Comparison of ENCODE assay signal across 1 cellular context in the genomic region with DNA sequence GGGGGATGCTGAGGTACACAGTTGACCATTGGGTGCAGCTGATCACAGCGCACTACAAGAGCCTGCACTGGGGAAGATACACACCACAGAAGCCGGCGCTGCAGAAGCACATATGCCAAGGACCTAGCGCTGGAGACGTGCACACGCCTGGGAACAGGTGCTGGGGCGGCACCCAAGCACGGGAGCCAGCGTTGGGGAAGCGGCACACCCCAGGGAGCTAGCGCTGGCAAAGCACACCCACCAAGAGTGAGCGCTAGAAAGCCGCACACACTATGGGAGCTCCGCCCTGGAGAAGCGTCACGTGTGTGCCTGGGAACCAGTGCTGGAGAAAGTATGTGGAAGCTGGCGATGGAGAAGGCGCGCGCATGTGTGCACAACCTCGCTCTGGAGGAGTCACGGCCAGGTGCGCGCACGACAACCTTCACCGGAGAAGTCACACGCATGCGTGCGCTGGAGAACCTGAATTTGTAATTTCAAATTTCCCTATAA.
A peak's percentile ranks its signal among the peaks of the same experiment; 100 is the strongest.
TF ChIP-seq lines count a peak whose summit lies in the region.

No MANE protein-coding gene starts in this region.

TF ChIP-seq in HEK293, 187 proteins besides CTCF, POLR2A, EP300 and RAD21 (continued from another document and continues in another):
- TF ChIP-seq, protein P1, sequence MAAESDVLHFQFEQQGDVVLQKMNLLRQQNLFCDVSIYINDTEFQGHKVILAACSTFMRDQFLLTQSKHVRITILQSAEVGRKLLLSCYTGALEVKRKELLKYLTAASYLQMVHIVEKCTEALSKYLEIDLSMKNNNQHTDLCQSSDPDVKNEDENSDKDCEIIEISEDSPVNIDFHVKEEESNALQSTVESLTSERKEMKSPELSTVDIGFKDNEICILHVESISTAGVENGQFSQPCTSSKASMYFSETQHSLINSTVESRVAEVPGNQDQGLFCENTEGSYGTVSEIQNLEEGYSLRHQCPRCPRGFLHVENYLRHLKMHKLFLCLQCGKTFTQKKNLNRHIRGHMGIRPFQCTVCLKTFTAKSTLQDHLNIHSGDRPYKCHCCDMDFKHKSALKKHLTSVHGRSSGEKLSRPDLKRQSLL (tag by site-specific recombination; IDR thresholded peaks at IDR 0.05): peak; percentile 98
- TF ChIP-seq ZNF792 (tag by site-specific recombination; IDR thresholded peaks at IDR 0.05) (peak; percentile 76; the same call in 1 of the 2 replicates), ZNF266 (tag by site-specific recombination; IDR thresholded peaks at IDR 0.05; ENCODE audit: low read depth) (no peak), TCF7L2 (IDR thresholded peaks at IDR 0.05; ENCODE audit: borderline replicate concordance, low read depth, low read length) (no peak), BCL6B (tag by site-specific recombination; IDR thresholded peaks at IDR 0.05) (no peak), ZNF777 (tag by site-specific recombination; IDR thresholded peaks at IDR 0.05; ENCODE audit: borderline replicate concordance) (no peak), GLIS2 (tag by site-specific recombination; IDR thresholded peaks at IDR 0.05) (peak; percentile 66), ZNF202 (tag by site-specific recombination; IDR thresholded peaks at IDR 0.05; ENCODE audit: borderline replicate concordance) (no peak), OSR2 (tag by site-specific recombination; IDR thresholded peaks at IDR 0.05) (peak; percentile 54), PRDM1 (tag by site-specific recombination; IDR thresholded peaks at IDR 0.05) (peak; percentile 50; the same call in 1 of the 2 replicates), ZNF280D (tag by site-specific recombination; IDR thresholded peaks at IDR 0.05) (no peak), ZNF571 (tag by site-specific recombination; IDR thresholded peaks at IDR 0.05) (no peak), SETDB1 (IDR thresholded peaks at IDR 0.05; ENCODE audit: insufficient read length, low read length) (no peak), ZBTB48 (tag by site-specific recombination; IDR thresholded peaks at IDR 0.05) (no peak), ZBTB10 (tag by site-specific recombination; IDR thresholded peaks at IDR 0.05) (no peak), GLIS1 (tag by site-specific recombination; IDR thresholded peaks at IDR 0.05) (peak; percentile 23; the same call in 1 of the 2 replicates), ZNF426 (tag by site-specific recombination; IDR thresholded peaks at IDR 0.05) (no peak), ZNF521 (tag by site-specific recombination; IDR thresholded peaks at IDR 0.05) (no peak), ZIC2 (tag by site-specific recombination; IDR thresholded peaks at IDR 0.05) (peak; percentile 72), ZNF423 (tag by site-specific recombination; IDR thresholded peaks at IDR 0.05) (peak; percentile 93), MYNN (tag by site-specific recombination; IDR thresholded peaks at IDR 0.05; ENCODE audit: borderline replicate concordance) (no peak), SCRT2 (tag by site-specific recombination; IDR thresholded peaks at IDR 0.05) (peak; percentile 80), SP3 (tag by site-specific recombination; IDR thresholded peaks at IDR 0.05) (peak; percentile 49), TRIM28 (IDR thresholded peaks at IDR 0.05; ENCODE audit: borderline replicate concordance, low read length) (0 out of 2 replicates have a peak, but pooled peaks have one; percentile 26), ZNF341 (tag by site-specific recombination; IDR thresholded peaks at IDR 0.05; ENCODE audit: low read depth) (peak; percentile 12; the same call in 1 of the 2 replicates), BCL11A (tag by site-specific recombination; IDR thresholded peaks at IDR 0.05; ENCODE audit: low read depth) (no peak), PATZ1 (tag by site-specific recombination; IDR thresholded peaks at IDR 0.05) (0 out of 2 replicates have a peak, but pooled peaks have one; percentile 35), ZNF561 (tag by site-specific recombination; IDR thresholded peaks at IDR 0.05; ENCODE audit: borderline replicate concordance) (peak; percentile 27; the same call in 1 of the 2 replicates), ZNF600 (tag by site-specific recombination; IDR thresholded peaks at IDR 0.05) (peak; percentile 64), ZNF610 (tag by site-specific recombination; IDR thresholded peaks at IDR 0.05; ENCODE audit: borderline replicate concordance) (no peak), ZNF121 (tag by site-specific recombination; IDR thresholded peaks at IDR 0.05) (no peak), SCRT1 (tag by site-specific recombination; IDR thresholded peaks at IDR 0.05; ENCODE audit: borderline replicate concordance) (0 out of 2 replicates have a peak, but pooled peaks have one; percentile 32), ZNF394 (tag by site-specific recombination; IDR thresholded peaks at IDR 0.05; ENCODE audit: borderline replicate concordance) (0 out of 2 replicates have a peak, but pooled peaks have one; percentile 25), KLF9 (tag by site-specific recombination; IDR thresholded peaks at IDR 0.05; ENCODE audit: low read depth) (peak; percentile 71), ZFP69B (tag by site-specific recombination; IDR thresholded peaks at IDR 0.05) (no peak), SP2 (tag by site-specific recombination; IDR thresholded peaks at IDR 0.05) (peak; percentile 50), ZFP3 (tag by site-specific recombination; IDR thresholded peaks at IDR 0.05; ENCODE audit: low read depth) (no peak), ZBTB26 (tag by site-specific recombination; optimal IDR thresholded peaks at IDR 0.05) (peak; percentile 89), PRDM10 (tag by site-specific recombination; IDR thresholded peaks at IDR 0.05) (peak; percentile 42; the same call in 1 of the 2 replicates)
- TF ChIP-seq, protein P2, sequence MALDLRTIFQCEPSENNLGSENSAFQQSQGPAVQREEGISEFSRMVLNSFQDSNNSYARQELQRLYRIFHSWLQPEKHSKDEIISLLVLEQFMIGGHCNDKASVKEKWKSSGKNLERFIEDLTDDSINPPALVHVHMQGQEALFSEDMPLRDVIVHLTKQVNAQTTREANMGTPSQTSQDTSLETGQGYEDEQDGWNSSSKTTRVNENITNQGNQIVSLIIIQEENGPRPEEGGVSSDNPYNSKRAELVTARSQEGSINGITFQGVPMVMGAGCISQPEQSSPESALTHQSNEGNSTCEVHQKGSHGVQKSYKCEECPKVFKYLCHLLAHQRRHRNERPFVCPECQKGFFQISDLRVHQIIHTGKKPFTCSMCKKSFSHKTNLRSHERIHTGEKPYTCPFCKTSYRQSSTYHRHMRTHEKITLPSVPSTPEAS (tag by site-specific recombination; IDR thresholded peaks at IDR 0.05): peak; percentile 57; the same call in 1 of the 2 replicates
- TF ChIP-seq, protein P3, sequence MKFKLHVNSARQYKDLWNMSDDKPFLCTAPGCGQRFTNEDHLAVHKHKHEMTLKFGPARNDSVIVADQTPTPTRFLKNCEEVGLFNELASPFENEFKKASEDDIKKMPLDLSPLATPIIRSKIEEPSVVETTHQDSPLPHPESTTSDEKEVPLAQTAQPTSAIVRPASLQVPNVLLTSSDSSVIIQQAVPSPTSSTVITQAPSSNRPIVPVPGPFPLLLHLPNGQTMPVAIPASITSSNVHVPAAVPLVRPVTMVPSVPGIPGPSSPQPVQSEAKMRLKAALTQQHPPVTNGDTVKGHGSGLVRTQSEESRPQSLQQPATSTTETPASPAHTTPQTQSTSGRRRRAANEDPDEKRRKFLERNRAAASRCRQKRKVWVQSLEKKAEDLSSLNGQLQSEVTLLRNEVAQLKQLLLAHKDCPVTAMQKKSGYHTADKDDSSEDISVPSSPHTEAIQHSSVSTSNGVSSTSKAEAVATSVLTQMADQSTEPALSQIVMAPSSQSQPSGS (tag by site-specific recombination; IDR thresholded peaks at IDR 0.05; ENCODE audit: low read depth): no peak
